7 cellular contexts compared by ENCODE assay signal in genomic region chrX:135003876-135004623, GRCh38. TPM values are rescaled to one million over a fixed set of nuclear protein-coding genes. Genes with fewer than 3 reads are reported as not detected.
DNase-seq lines count a peak whose midpoint lies in the region; ATAC-seq and TF ChIP-seq lines count a peak whose summit lies in the region.

No MANE protein-coding gene starts in this region.

- in situ Hi-C loops in mammary epithelial cell (cut with MboI; ENCODE audit: low sequenced_read_pairs in 2 of 2), result loop anchor here in 1 of 2 donors (25.0 kb wide), 1 partner anchor 517 kb away; no protein-coding TSS in a partner anchor

- no peaks in the 10 kb centered on the region for H3K4me1 ChIP-seq in mammary epithelial cell (ENCODE audit: insufficient read depth, low read length)
- no peaks in the 10 kb centered on the region for H3K4me1 ChIP-seq in iPS-20b (ENCODE audit: insufficient read depth, low read length)
- peaks cover 2 to 10% (median 7%) of the 10 kb centered on the region in 3 donors for H3K4me1 ChIP-seq in skeletal muscle tissue (ENCODE audit: control insufficient read depth in 3 of 3, insufficient read depth in 3 of 3, low read length in 3 of 3)

- TF ChIP-seq CTCF in WERI-Rb-1 (IDR thresholded peaks at IDR 0.05; ENCODE audit: low read depth, low read length) (no peak), mammary epithelial cell (conservative IDR thresholded peaks at IDR 0.05 in 1 of 2, IDR thresholded peaks at IDR 0.05 in 1 of 2; ENCODE audit: extremely low read depth in 1 of 2, insufficient read depth in 1 of 2, low read depth in 1 of 2, low read length in 2 of 2) (no peak)

- H3K4me3 ChIP-seq in WERI-Rb-1 (ENCODE audit: low read depth, low read length) (peak overlapping the region; percentile 32), mammary epithelial cell (replicated peaks in 1 of 3; ENCODE audit: insufficient read depth in 1 of 3, low read depth in 2 of 3, low read length in 3 of 3) (peak overlapping the region; percentile 38 to 56 (median 47)), iPS-20b (ENCODE audit: low read length) (peak overlapping the region; percentile 86), skeletal muscle tissue (ENCODE audit: low read length in 3 of 3) (peak overlapping the region; percentile 75 to 80 (median 79))

- H3K27me3 ChIP-seq in WERI-Rb-1 (ENCODE audit: insufficient read depth, low read depth, severe bottlenecking), result peaks cover 8% of the 10 kb centered on the region
- no peaks in the 10 kb centered on the region for H3K27me3 ChIP-seq in mammary epithelial cell (ENCODE audit: insufficient read depth, low read length)
- H3K27me3 ChIP-seq in iPS-20b (ENCODE audit: insufficient read depth, low read length), result no peaks in the 10 kb centered on the region
- no peaks in the 10 kb centered on the region for H3K27me3 ChIP-seq in skeletal muscle tissue (ENCODE audit: control insufficient read depth in 3 of 3, insufficient read depth in 3 of 3, low read length in 3 of 3)

- dilution Hi-C loops in mammary epithelial cell (cut with HindIII; ENCODE audit: low sequenced_read_pairs), result no loop called here

- no TSS peak for BruUV-seq in mammary epithelial cell (replicated peaks; lab: Mats Ljungman, UMichigan)

- H2AFZ ChIP-seq in mammary epithelial cell (ENCODE audit: low read depth, low read length), result peak overlapping the region; percentile 94

- ATAC-seq in GM18861 (IDR thresholded peaks at IDR 0.05; ENCODE audit: unreplicated experiment) (peak; percentile 69), HG03097 (IDR thresholded peaks at IDR 0.05; ENCODE audit: low FRiP score, unreplicated experiment) (peak; percentile 86)

- intact Hi-C loops in mammary epithelial cell (cut with micrococcal nuclease), result no loop called here

- CTCF ChIA-PET in mammary epithelial cell (lab: Charles Lee; ENCODE audit: low non-redundant PET), result no interaction called here

- no peaks in the 10 kb centered on the region for H4K20me1 ChIP-seq in mammary epithelial cell (ENCODE audit: insufficient read depth, low read length)

- H3K9me3 ChIP-seq in WERI-Rb-1 (ENCODE audit: severe bottlenecking), result no peaks in the 10 kb centered on the region
- H3K9me3 ChIP-seq in mammary epithelial cell (replicated peaks; ENCODE audit: insufficient read depth, low read length), result no peaks in the 10 kb centered on the region
- H3K9me3 ChIP-seq in iPS-20b (ENCODE audit: insufficient read depth, low read depth, low read length), result no peaks in the 10 kb centered on the region
- no peaks in the 10 kb centered on the region for H3K9me3 ChIP-seq in skeletal muscle tissue (ENCODE audit: control insufficient read depth in 3 of 3, low read length in 3 of 3)

- peak overlapping the region; percentile 14 for H3K9ac ChIP-seq in mammary epithelial cell (ENCODE audit: insufficient read depth, low read length)
- H3K9ac ChIP-seq in iPS-20b (ENCODE audit: low read depth, low read length), result peak overlapping the region; percentile 77; the same call in 1 of the 2 replicates
- peak overlapping the region; percentile 60 to 74 (median 69) for H3K9ac ChIP-seq in skeletal muscle tissue (ENCODE audit: low read depth in 1 of 3, low read length in 3 of 3)

- H3K4me2 ChIP-seq in mammary epithelial cell (ENCODE audit: insufficient read depth, low read depth, low read length), result peak overlapping the region; percentile 58

- H3K36me3 ChIP-seq in WERI-Rb-1 (no peaks in the 10 kb centered on the region), mammary epithelial cell (ENCODE audit: insufficient read depth, low read length) (no peaks in the 10 kb centered on the region), iPS-20b (ENCODE audit: insufficient read depth, low read depth, low read length) (no peaks in the 10 kb centered on the region), skeletal muscle tissue (ENCODE audit: control insufficient read depth in 3 of 3, insufficient read depth in 3 of 3, low read length in 3 of 3) (no peaks in the 10 kb centered on the region)

- no peaks in the 10 kb centered on the region for H3K79me2 ChIP-seq in mammary epithelial cell (ENCODE audit: insufficient read depth, low read length)

- no peak overlapping the region for H3K27ac ChIP-seq in WERI-Rb-1
- peak overlapping the region; percentile 52 for H3K27ac ChIP-seq in mammary epithelial cell (ENCODE audit: insufficient read depth, low read depth, low read length)
- peak overlapping the region; percentile 71 for H3K27ac ChIP-seq in iPS-20b (ENCODE audit: low read length)
- H3K27ac ChIP-seq in skeletal muscle tissue (ENCODE audit: low read depth, low read length), result peak overlapping the region; percentile 9

- DNase-seq in NCI-H2171 (lab: John Stamatoyannopoulos, UW) (peak; percentile 84), WERI-Rb-1 (peak; percentile 88), mammary epithelial cell (peak; percentile 81)

- WGBS in mammary epithelial cell (ENCODE audit: low coverage, missing lambda C conversion rate), result 49% methylated on average over 16 of the region's 35 CpGs

RNA-seq across cellular contexts. Expression of gene SMIM10, which starts 13.3 kb away (rescaled TPM):
- total RNA-seq in mammary epithelial cell (under 1 TPM in 1 of 2 donors, not detected in 1; 0.17 TPM), skeletal muscle tissue (2.1 TPM)
- polyA plus RNA-seq in mammary epithelial cell, result 0.20 TPM
- not detected for polyA minus RNA-seq in mammary epithelial cell

RNA-seq across cellular contexts. Expression of gene RTL8B, which starts 18.3 kb away (rescaled TPM):
- total RNA-seq in mammary epithelial cell (1 to 10 TPM; 4.0 to 5.7 TPM), skeletal muscle tissue (5.2 TPM)
- 5.2 TPM for polyA plus RNA-seq in mammary epithelial cell
- polyA minus RNA-seq in mammary epithelial cell, result 6.1 TPM

RNA-seq across cellular contexts. Expression of gene RTL8C, which starts 28.1 kb away (rescaled TPM):
- total RNA-seq in mammary epithelial cell, result 100 to 1,000 TPM in 1 of 2 donors, 10 to 100 TPM in 1; 36.7 to 105 TPM
- 77.7 TPM for polyA plus RNA-seq in mammary epithelial cell
- 141 TPM for polyA minus RNA-seq in mammary epithelial cell
- 48.0 TPM for total RNA-seq in skeletal muscle tissue

RNA-seq across cellular contexts. Expression of gene RTL8A, which starts 47.9 kb away (rescaled TPM):
- total RNA-seq in mammary epithelial cell (10 to 100 TPM in 1 of 2 donors, 1 to 10 TPM in 1; 6.8 to 48.6 TPM), skeletal muscle tissue (0.52 TPM)
- 90.9 TPM for polyA plus RNA-seq in mammary epithelial cell
- polyA minus RNA-seq in mammary epithelial cell, result 15.4 TPM

Comparison
In these comparisons a context has a peak if more than half of its experiments do, and no peak if none do; other contexts are left out.
1. H3K4me3 ChIP-seq: peak in every context shown above with its lines; median percentile 86 in iPS-20b; 79 in skeletal muscle tissue; 47 in mammary epithelial cell; 32 in WERI-Rb-1.
2. H3K9ac ChIP-seq: peak in every context shown above with its lines; median percentile 77 in iPS-20b; 69 in skeletal muscle tissue; 14 in mammary epithelial cell.